13 cellular contexts compared by ENCODE assay signal in genomic region chr3:133466531-133467386, GRCh38.
A peak's percentile ranks its signal among the peaks of the same experiment; 100 is the strongest.
DNase-seq lines count a peak whose midpoint lies in the region; ATAC-seq and TF ChIP-seq lines count a peak whose summit lies in the region.
"Had no signal": no experiment of that assay in that cellular context is flagged by ENCODE, and none has a peak within 500 bp of the region (broad histone marks: within the 10 kb centered on the region; RNA-seq: fewer than 3 reads in every experiment).

No MANE protein-coding gene starts in this region.

- H3K27ac Mint-ChIP-seq in activated CD8-positive, alpha-beta T cell treated with anti-CD3 and anti-CD28 coated beads, Interleukin-2, amount 10 ng/mL, durations not matched to agents 7 days and 5 days: peak overlapping the region; percentile 23

- no peaks in the 10 kb centered on the region for H3K9me3 ChIP-seq in BLaER1 treated with 17β-estradiol and CSF1 and Interleukin-3, amounts not matched to agents 10 nM and 100 nM (replicated peaks in 1 of 11)
- H3K9me3 ChIP-seq: colonic mucosa had no signal

- no peaks in the 10 kb centered on the region for H3K27me3 Mint-ChIP-seq in activated CD8-positive, alpha-beta T cell treated with anti-CD3 and anti-CD28 coated beads, Interleukin-2, amount 10 ng/mL, durations not matched to agents 7 days and 5 days (ENCODE audit: low read depth)

- no peak overlapping the region for H3K4me3 Mint-ChIP-seq in activated CD8-positive, alpha-beta T cell treated with anti-CD3 and anti-CD28 coated beads, Interleukin-2, amount 10 ng/mL, durations not matched to agents 7 days and 5 days

- DNase-seq in Jurkat, Clone E6-1 (ENCODE audit: low read depth, low spot score): peak; percentile 67
- no peak for DNase-seq in activated CD8-positive, alpha-beta T cell treated with anti-CD3 and anti-CD28 coated beads, Interleukin-2, amount 10 ng/mL, durations not matched to agents 7 days and 5 days
- no peak for DNase-seq in activated T-cell treated with anti-CD3 and anti-CD28 coated beads for 4 hours
- DNase-seq in ureter (ENCODE audit: low spot score): no peak
- no peak for DNase-seq in NCI-H1436 (lab: John Stamatoyannopoulos, UW)
- DNase-seq in foreskin fibroblast: no peak
- DNase-seq: activated effector memory CD4-positive, alpha-beta T cell treated with Interleukin-2 at 50 U/mL for 16 hours; AML-193; colonic mucosa; NCI-H1048 had no signal

- H4K20me1 ChIP-seq in BLaER1 treated with 17β-estradiol and CSF1 and Interleukin-3, amounts not matched to agents 10 nM and 100 nM: no peaks in the 10 kb centered on the region

- POLR2A ChIA-PET in activated CD8-positive, alpha-beta T cell treated with anti-CD3 and anti-CD28 coated beads, Interleukin-2, amount 10 ng/mL, durations not matched to agents 7 days and 5 days (lab: Charles Lee): interaction anchor here (0.6 to 1.2 kb wide), 3 partner anchors 108 to 195 kb away, joined by 3 to 4 read pairs (median 4); partner anchors contain the start of gene TOPBP1

- peaks cover 35% of the 10 kb centered on the region for H3K4me1 Mint-ChIP-seq in activated CD8-positive, alpha-beta T cell treated with anti-CD3 and anti-CD28 coated beads, Interleukin-2, amount 10 ng/mL, durations not matched to agents 7 days and 5 days (ENCODE audit: low read depth)

- H3K9me3 Mint-ChIP-seq in activated CD8-positive, alpha-beta T cell treated with anti-CD3 and anti-CD28 coated beads, Interleukin-2, amount 10 ng/mL, durations not matched to agents 7 days and 5 days (ENCODE audit: insufficient read depth): no peaks in the 10 kb centered on the region

- H3K4me2 ChIP-seq in BLaER1 treated with 17β-estradiol and CSF1 and Interleukin-3, amounts not matched to agents 10 nM and 100 nM: peak overlapping the region; percentile 71 to 80 (median 75)

- peaks cover 37 to 64% (median 51%) of the 10 kb centered on the region in 10 experiments for H3K4me1 ChIP-seq in BLaER1 treated with 17β-estradiol and CSF1 and Interleukin-3, amounts not matched to agents 10 nM and 100 nM

- H3K36me3 Mint-ChIP-seq in activated CD8-positive, alpha-beta T cell treated with anti-CD3 and anti-CD28 coated beads, Interleukin-2, amount 10 ng/mL, durations not matched to agents 7 days and 5 days (ENCODE audit: low read depth): no peaks in the 10 kb centered on the region

- CTCF ChIA-PET in activated CD8-positive, alpha-beta T cell treated with anti-CD3 and anti-CD28 coated beads, Interleukin-2, amount 10 ng/mL, durations not matched to agents 7 days and 5 days (lab: Charles Lee): interaction anchor here (1.0 to 4.1 kb wide), 6 partner anchors 8 to 111 kb away, joined by 3 to 21 read pairs (median 8); no protein-coding TSS in a partner anchor

- H3K4me3 ChIP-seq in BLaER1 treated with 17β-estradiol and CSF1 and Interleukin-3, amounts not matched to agents 10 nM and 100 nM: no peak overlapping the region
- H3K4me3 ChIP-seq in Jurkat, Clone E6-1 (ENCODE audit: low read length): peak overlapping the region; percentile 13
- H3K4me3 ChIP-seq in foreskin fibroblast (ENCODE audit: low read depth in 1 of 2, low read length in 2 of 2): no peak overlapping the region
- H3K4me3 ChIP-seq: colonic mucosa had no signal

- H3K36me3 ChIP-seq in BLaER1 treated with 17β-estradiol and CSF1 and Interleukin-3, amounts not matched to agents 10 nM and 100 nM: no peaks in the 10 kb centered on the region
- H3K36me3 ChIP-seq: colonic mucosa had no signal

- peak overlapping the region in 9 of 11 experiments; percentile 1 to 54 (median 32); a peak in 12 of 22 replicates for H3K27ac ChIP-seq in BLaER1 treated with 17β-estradiol and CSF1 and Interleukin-3, amounts not matched to agents 10 nM and 100 nM
- H3K27ac ChIP-seq: colonic mucosa had no signal

- no peaks in the 10 kb centered on the region for H3K27me3 ChIP-seq in BLaER1 treated with 17β-estradiol and CSF1 and Interleukin-3, amounts not matched to agents 10 nM and 100 nM
- H3K27me3 ChIP-seq: colonic mucosa had no signal

- no peak for TF ChIP-seq CTCF in foreskin fibroblast (IDR thresholded peaks at IDR 0.05; ENCODE audit: low read depth, low read length)

- peak overlapping the region in 3 of 11 experiments; percentile 2 to 5 (median 4); a peak in 2 of 22 replicates for H3K9ac ChIP-seq in BLaER1 treated with 17β-estradiol and CSF1 and Interleukin-3, amounts not matched to agents 10 nM and 100 nM

- ATAC-seq in GM19023 (IDR thresholded peaks at IDR 0.05; ENCODE audit: unreplicated experiment): peak; percentile 41
- peak; percentile 50 for ATAC-seq in activated CD8-positive, alpha-beta T cell treated with anti-CD3 and anti-CD28 coated beads, Interleukin-2, amount 10 ng/mL, durations not matched to agents 7 days and 5 days
- ATAC-seq: left lobe of liver had no signal
